26 cellular contexts compared by ENCODE assay signal in genomic region chr18:22005191-22005824, GRCh38.
A peak's percentile ranks its signal among the peaks of the same experiment; 100 is the strongest.
DNase-seq lines count a peak whose midpoint lies in the region; ATAC-seq, FAIRE-seq and TF ChIP-seq lines count a peak whose summit lies in the region.
"Had no signal": no experiment of that assay in that cellular context is flagged by ENCODE, and none has a peak within 500 bp of the region (broad histone marks: within the 10 kb centered on the region; RNA-seq: fewer than 3 reads in every experiment).

No MANE protein-coding gene starts in this region.

- no peak overlapping the region for H3K4me3 ChIP-seq in pancreas
- H3K4me3 ChIP-seq: esophagus squamous epithelium, lower lobe of right lung, spleen had no signal

- no peak for FAIRE-seq in pancreas (lab: Jason Lieb, UNC)
- FAIRE-seq in urothelium cell line (lab: Jason Lieb, UNC): no peak
- FAIRE-seq: RCC 7860 had no signal

- no peaks in the 10 kb centered on the region for H3K36me3 Mint-ChIP-seq in stimulated activated effector memory CD8-positive, alpha-beta T cell treated with anti-CD3 and anti-CD28 coated beads, Interleukin-12 subunit alpha, Interleukin-12 subunit beta, amount 100 ng/mL, for 72 hours

- H3K9me3 Mint-ChIP-seq in stimulated activated effector memory CD8-positive, alpha-beta T cell treated with anti-CD3 and anti-CD28 coated beads, Interleukin-12 subunit alpha, Interleukin-12 subunit beta, amount 100 ng/mL, for 72 hours: peaks cover 4% of the 10 kb centered on the region
- H3K9me3 Mint-ChIP-seq: central memory CD8-positive, alpha-beta T cell had no signal

- no peak for TF ChIP-seq CTCF in pancreas (IDR thresholded peaks at IDR 0.05)

- H3K27me3 ChIP-seq in pancreas: no peaks in the 10 kb centered on the region
- H3K27me3 ChIP-seq: esophagus squamous epithelium, spleen had no signal

- intact Hi-C loops in left cardiac atrium (cut with DNase I) (no loop called here), pancreas (cut with DNase I) (loop anchor here in 1 of 3 donors (10.0 kb wide), 1 partner anchor 159 kb away; the partner anchor contains the start of gene GATA6)

- H3K4me3 Mint-ChIP-seq in stimulated activated effector memory CD8-positive, alpha-beta T cell treated with anti-CD3 and anti-CD28 coated beads, Interleukin-12 subunit alpha, Interleukin-12 subunit beta, amount 100 ng/mL, for 72 hours: no peak overlapping the region
- H3K4me3 Mint-ChIP-seq: activated CD8-positive, alpha-beta T cell treated with anti-CD3 and anti-CD28 coated beads, Interleukin-2, amount 10 ng/mL, durations not matched to agents 7 days and 5 days; CD4-positive, alpha-beta T cell; central memory CD8-positive, alpha-beta T cell had no signal

- H3K4me1 ChIP-seq in pancreas: peaks cover 6 to 15% (median 8%) of the 10 kb centered on the region in 3 donors
- H3K4me1 ChIP-seq: esophagus squamous epithelium, lower lobe of right lung, spleen had no signal

- no peak overlapping the region for H3K27ac Mint-ChIP-seq in stimulated activated effector memory CD8-positive, alpha-beta T cell treated with anti-CD3 and anti-CD28 coated beads, Interleukin-12 subunit alpha, Interleukin-12 subunit beta, amount 100 ng/mL, for 72 hours
- H3K27ac Mint-ChIP-seq: activated CD8-positive, alpha-beta T cell treated with anti-CD3 and anti-CD28 coated beads, Interleukin-2, amount 10 ng/mL, durations not matched to agents 7 days and 5 days; CD4-positive, alpha-beta T cell had no signal

- H3K4me1 Mint-ChIP-seq in stimulated activated effector memory CD8-positive, alpha-beta T cell treated with anti-CD3 and anti-CD28 coated beads, Interleukin-12 subunit alpha, Interleukin-12 subunit beta, amount 100 ng/mL, for 72 hours: no peaks in the 10 kb centered on the region
- H3K4me1 Mint-ChIP-seq: central memory CD8-positive, alpha-beta T cell had no signal

- 42 to 54% methylated on average over 4 of the region's 4 CpGs for WGBS in pancreas, 2 donors

- no peaks in the 10 kb centered on the region for H3K36me3 ChIP-seq in pancreas
- H3K36me3 ChIP-seq: esophagus squamous epithelium, lower lobe of right lung, spleen had no signal

- peak overlapping the region in 2 of 4 donors; percentile 55 to 60 for H3K27ac ChIP-seq in pancreas
- H3K27ac ChIP-seq: esophagus squamous epithelium, KMS-11, lower lobe of right lung, spleen had no signal

- DNase-seq in AG20443 (ENCODE audit: low spot score) (peak; percentile 40), NCI-H146 (lab: John Stamatoyannopoulos, UW) (peak; percentile 76), left cardiac atrium (peak; percentile 33), pancreas (no peak), NCI-H2107 treated with DMSO at 0.1 percent for 48 hours (lab: John Stamatoyannopoulos, UW; ENCODE audit: unreplicated experiment) (no peak), urothelium cell line (ENCODE audit: low spot score) (no peak), islet precursor cell (no peak)
- no peak for DNase-seq in stimulated activated effector memory CD8-positive, alpha-beta T cell treated with anti-CD3 and anti-CD28 coated beads, Interleukin-12 subunit alpha, Interleukin-12 subunit beta, amount 100 ng/mL, for 72 hours (ENCODE audit: low spot score in 2 of 2)
- DNase-seq: activated CD4-positive, CD25-positive, alpha-beta regulatory T cell; activated CD8-positive, alpha-beta T cell treated with anti-CD3 and anti-CD28 coated beads, Interleukin-2, amount 10 ng/mL, durations not matched to agents 7 days and 5 days; CD4-positive, alpha-beta T cell; effector CD8-positive, alpha-beta T cell; esophagus squamous epithelium; HCEC 1CT; lower lobe of right lung; NCI-H1048; NCI-H2081 treated with DMSO at 0.1 percent for 48 hours; NCI-H510A; NK-92 treated with Interleukin-12 subunit alpha and Interleukin-12 subunit beta, amount 100 ng/mL, for 24 hours; spleen; stimulated activated CD8-positive, alpha-beta memory T cell treated with anti-CD3 and anti-CD28 coated beads, Interleukin-4, amount 100 ng/mL, for 48 hours; T-helper 9 cell had no signal

- ATAC-seq in left cardiac atrium: peak; percentile 61 to 67
- ATAC-seq in pancreas: peak in 3 of 4 donors; percentile 10 to 26 (median 20)
- ATAC-seq in stimulated activated effector memory CD8-positive, alpha-beta T cell treated with anti-CD3 and anti-CD28 coated beads, Interleukin-12 subunit alpha, Interleukin-12 subunit beta, amount 100 ng/mL, for 72 hours: no peak
- ATAC-seq: activated CD8-positive, alpha-beta T cell treated with anti-CD3 and anti-CD28 coated beads, Interleukin-2, amount 10 ng/mL, durations not matched to agents 7 days and 5 days; lower lobe of right lung; SK-N-SH treated with all-trans-retinoic acid at 6 μM for 48 hours had no signal

- H3K9me3 ChIP-seq in pancreas: no peaks in the 10 kb centered on the region
- H3K9me3 ChIP-seq: esophagus squamous epithelium, lower lobe of right lung had no signal

Comparison
In these comparisons a context has a peak if more than half of its experiments do, and no peak if none do; other contexts are left out.
1. DNase-seq: peak in AG20443 (single experiment), NCI-H146 (single experiment) and left cardiac atrium (single experiment); none in pancreas (0 of 6), NCI-H2107 treated with DMSO at 0.1 percent for 48 hours (single experiment), stimulated activated effector memory CD8-positive, alpha-beta T cell treated with anti-CD3 and anti-CD28 coated beads, Interleukin-12 subunit alpha, Interleukin-12 subunit beta, amount 100 ng/mL, for 72 hours (0 of 2), urothelium cell line (single experiment) and islet precursor cell (single experiment).